ENCODE assay signal across 8 cellular contexts in genomic region chr1:114581335-114582287, GRCh38.
DNase-seq lines count a peak whose midpoint lies in the region; ATAC-seq, FAIRE-seq and TF ChIP-seq lines count a peak whose summit lies in the region.

Gene BCAS2 (minus strand): TSS chr1:114581615. CDS start chr1:114581591, 24 bp downstream.

- peak; percentile 97 for DNase-seq in AG09319 (ENCODE audit: extremely low read depth, low read depth)
- DNase-seq in NCI-H446 treated with DMSO at 0.1 percent for 48 hours (lab: John Stamatoyannopoulos, UW): peak; percentile 98
- peak; percentile 99 for DNase-seq in cerebellar cortex (ENCODE audit: low spot score)
- peak; percentile 88 for DNase-seq in stimulated activated CD4-positive, alpha-beta T cell treated with anti-CD3 and anti-CD28 coated beads, Interleukin-12 subunit alpha, Interleukin-12 subunit beta, amount 100 ng/mL, for 4 hours

- TF ChIP-seq CTCF in AG09319 (IDR thresholded peaks at IDR 0.05; ENCODE audit: low read depth, low read length): no peak

- peak; percentile 100 for FAIRE-seq in islet of Langerhans (lab: Jason Lieb, UNC)

- ATAC-seq in GM19035 (IDR thresholded peaks at IDR 0.05; ENCODE audit: unreplicated experiment) (peak; percentile 99), HG03354 (IDR thresholded peaks at IDR 0.05; ENCODE audit: poor library complexity, severe bottlenecking, unreplicated experiment) (peak; percentile 99)
- ATAC-seq in activated CD4-positive, CD25-positive, alpha-beta regulatory T cell treated with anti-CD3 and anti-CD28 coated beads, Interleukin-2, amount 50 U/mL, for 24 hours: peak; percentile 97 to 99

Comparison
In these comparisons a context has a peak if more than half of its experiments do, and no peak if none do; other contexts are left out.
1. Peak in every context shown above with its lines: DNase-seq and ATAC-seq.